8 cellular contexts compared by ENCODE assay signal in the genomic region with DNA sequence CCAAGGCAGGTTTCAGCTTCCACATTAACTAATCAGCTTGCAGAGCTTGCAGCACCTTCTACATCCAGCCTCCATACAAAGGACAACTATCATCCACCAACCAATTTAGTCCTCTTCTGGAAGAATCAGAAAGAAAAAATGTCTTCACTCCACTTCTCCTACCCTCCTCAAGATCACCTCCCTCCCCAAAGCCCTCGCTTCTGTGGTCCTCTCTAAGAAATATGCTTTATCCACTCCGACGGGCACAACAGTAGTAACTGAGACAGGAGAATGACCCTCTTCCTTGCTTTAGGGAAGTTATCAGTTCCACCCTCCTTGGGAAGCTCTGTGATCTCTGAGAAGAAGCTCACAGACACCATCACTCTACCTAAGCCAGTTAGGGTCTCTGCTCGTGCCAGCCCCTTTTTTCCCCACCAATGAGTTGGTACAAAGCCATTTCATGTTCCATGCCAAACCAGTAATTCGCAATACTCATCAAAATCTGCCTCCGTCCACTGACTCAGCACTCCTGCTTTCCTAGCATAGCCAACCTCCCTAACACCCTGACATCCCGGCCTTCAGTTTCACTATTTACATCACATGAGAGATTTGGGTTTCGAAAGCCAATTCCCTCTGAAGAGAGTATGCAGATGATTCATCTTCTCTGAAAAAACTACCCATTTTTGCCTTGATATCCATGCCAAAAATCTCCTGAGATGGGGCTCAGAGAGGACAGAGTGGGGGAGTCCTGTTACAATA.
DNase-seq lines count a peak whose midpoint lies in the region; ATAC-seq and TF ChIP-seq lines count a peak whose summit lies in the region.

No MANE protein-coding gene starts in this region.

- H3K4me1 ChIP-seq in adipocyte (ENCODE audit: control insufficient read depth, insufficient read depth, low read length) (peaks cover 86% of the 10 kb centered on the region), heart right ventricle (peaks cover 9 to 64% (median 39%) of the 10 kb centered on the region in 9 donors), skeletal muscle tissue (ENCODE audit: control insufficient read depth in 3 of 3, insufficient read depth in 3 of 3, low read length in 3 of 3) (peaks cover 45 to 62% (median 51%) of the 10 kb centered on the region in 3 donors)

- no peaks in the 10 kb centered on the region for H3K27me3 ChIP-seq in adipocyte (replicated peaks; ENCODE audit: control insufficient read depth, insufficient read depth, low read length)
- no peaks in the 10 kb centered on the region for H3K27me3 ChIP-seq in heart right ventricle
- H3K27me3 ChIP-seq in skeletal muscle tissue (ENCODE audit: control insufficient read depth in 3 of 3, insufficient read depth in 3 of 3, low read length in 3 of 3): no peaks in the 10 kb centered on the region

- H3K9me3 ChIP-seq in adipocyte (ENCODE audit: control insufficient read depth, low read length): no peaks in the 10 kb centered on the region
- no peaks in the 10 kb centered on the region for H3K9me3 ChIP-seq in heart right ventricle
- H3K9me3 ChIP-seq in skeletal muscle tissue (ENCODE audit: control insufficient read depth in 3 of 3, low read length in 3 of 3): no peaks in the 10 kb centered on the region

- peak overlapping the region; percentile 85 for H3K9ac ChIP-seq in adipocyte (ENCODE audit: low read length)
- H3K9ac ChIP-seq in skeletal muscle tissue (ENCODE audit: low read depth in 1 of 3, low read length in 3 of 3): no peak overlapping the region

- H3K27ac ChIP-seq in heart right ventricle (peak overlapping the region in 8 of 10 donors; percentile 24 to 82 (median 64)), skeletal muscle tissue (ENCODE audit: low read depth, low read length) (peak overlapping the region; percentile 78)

- peak overlapping the region; percentile 67 for H3K4me3 ChIP-seq in adipocyte (ENCODE audit: low read length)
- no peak overlapping the region for H3K4me3 ChIP-seq in heart right ventricle
- H3K4me3 ChIP-seq in skeletal muscle tissue (ENCODE audit: low read length in 3 of 3): peak overlapping the region in 1 of 3 donors; percentile 34

- WGBS in heart right ventricle, 2 donors: 68 to 74% methylated on average over 8 of the region's 8 CpGs

- intact Hi-C loops in heart right ventricle (cut with DNase I): loop anchor here in 2 of 10 donors (5.0 to 10.0 kb wide), 2 partner anchors 111 to 114 kb away; a partner anchor contains a TSS

- no peak for TF ChIP-seq CTCF in heart right ventricle (IDR thresholded peaks at IDR 0.05)

- ATAC-seq in heart right ventricle: peak in 3 of 8 donors; percentile 9 to 45 (median 27)

- DNase-seq in GM04504 (ENCODE audit: low read depth) (peak; percentile 86), adipocyte (ENCODE audit: low read depth) (peak; percentile 89), heart right ventricle (no peak), 8988T (no peak), COR-L47 (lab: John Stamatoyannopoulos, UW) (no peak)
- no peak for DNase-seq in stimulated activated CD4-positive, alpha-beta T cell treated with anti-CD3 and anti-CD28 coated beads, Interleukin-4, amount 100 ng/mL, for 24 hours
- no peak for DNase-seq in stimulated activated naive CD4-positive, alpha-beta T cell treated with Interleukin-2 at 50 U/mL for 16 hours (lab: John Stamatoyannopoulos, UW)

- H3K36me3 ChIP-seq in adipocyte (ENCODE audit: control insufficient read depth, insufficient read depth, low read length, severe bottlenecking) (no peaks in the 10 kb centered on the region), heart right ventricle (no peaks in the 10 kb centered on the region), skeletal muscle tissue (ENCODE audit: control insufficient read depth in 3 of 3, insufficient read depth in 3 of 3, low read length in 3 of 3) (no peaks in the 10 kb centered on the region)

Comparison
In these comparisons a context has a peak if more than half of its experiments do, and no peak if none do; other contexts are left out.
1. DNase-seq: peak in GM04504 (single experiment) and adipocyte (single experiment); none in heart right ventricle (0 of 2), 8988T (single experiment), stimulated activated CD4-positive, alpha-beta T cell treated with anti-CD3 and anti-CD28 coated beads, Interleukin-4, amount 100 ng/mL, for 24 hours (single experiment), COR-L47 (single experiment) and stimulated activated naive CD4-positive, alpha-beta T cell treated with Interleukin-2 at 50 U/mL for 16 hours (single experiment).